23 cellular contexts compared by ENCODE assay signal in genomic region chr7:130950054-130950453, GRCh38.
DNase-seq lines count a peak whose midpoint lies in the region; ATAC-seq, FAIRE-seq and TF ChIP-seq lines count a peak whose summit lies in the region.
"Had no signal": no experiment of that assay in that cellular context is flagged by ENCODE, and none has a peak within 500 bp of the region (broad histone marks: within the 10 kb centered on the region; RNA-seq: fewer than 3 reads in every experiment).

No MANE protein-coding gene starts in this region.

- no peak overlapping the region for H3K9ac ChIP-seq in HepG2 (ENCODE audit: insufficient read depth, low read depth, low read length)
- no peak overlapping the region for H3K9ac ChIP-seq in OCI-LY3 (ENCODE audit: low read length)

- no peak for TF ChIP-seq EP300 in HepG2 (IDR thresholded peaks at IDR 0.05; ENCODE audit: low read depth in 2 of 2, low read length in 2 of 2)
- no peak for TF ChIP-seq EP300 in HepG2 (CRISPR knock-in tag; IDR thresholded peaks at IDR 0.05; ENCODE audit: borderline replicate concordance)

- ATAC-seq in HepG2 = no peak
- ATAC-seq in right lobe of liver = no peak
- no peak for ATAC-seq in psoas muscle
- no peak for ATAC-seq in GM21576 (IDR thresholded peaks at IDR 0.05; ENCODE audit: unreplicated experiment)
- ATAC-seq: PC-3 had no signal

- H3K4me2 ChIP-seq in HepG2 (ENCODE audit: low read depth, low read length) (no peak overlapping the region), OCI-LY3 (ENCODE audit: low read length) (peak overlapping the region; percentile 97)

- H3K27ac ChIP-seq in HepG2 (ENCODE audit: extremely low read length, insufficient read depth, low read length) = no peak overlapping the region
- no peak overlapping the region for H3K27ac ChIP-seq in right lobe of liver
- peak overlapping the region; percentile 74 for H3K27ac ChIP-seq in OCI-LY3 (ENCODE audit: low read length)
- peak overlapping the region; percentile 56 for H3K27ac ChIP-seq in psoas muscle
- no peak overlapping the region for H3K27ac ChIP-seq in ascending aorta
- H3K27ac ChIP-seq: SJCRH30 had no signal

- H3K4me3 ChIP-seq in HepG2 (replicated peaks in 1 of 3; ENCODE audit: insufficient read depth in 1 of 3, low read depth in 2 of 3, low read length in 3 of 3) (no peak overlapping the region), right lobe of liver (no peak overlapping the region), OCI-LY3 (ENCODE audit: low read length) (peak overlapping the region; percentile 7; the same call in 1 of the 2 replicates), psoas muscle (no peak overlapping the region), ascending aorta (no peak overlapping the region)
- H3K4me3 ChIP-seq: SJCRH30 had no signal

- WGBS in HepG2 (ENCODE audit: low lambda C conversion rate) = 100% methylated on average over 1 of the region's 1 CpG
- 60% methylated on average over 1 of the region's 1 CpG for WGBS in right lobe of liver (ENCODE audit: insufficient coverage, low coverage, low lambda C conversion rate, missing lambda C conversion rate)
- 64 to 88% (median 81%) methylated on average over 1 of the region's 1 CpG for WGBS in psoas muscle, 3 donors

- no peak for TF ChIP-seq RAD21 in HepG2 (CRISPR knock-in tag; IDR thresholded peaks at IDR 0.05)

- H3K9me3 ChIP-seq in HepG2 (ENCODE audit: low read length) (no peaks in the 10 kb centered on the region), right lobe of liver (no peaks in the 10 kb centered on the region), OCI-LY3 (ENCODE audit: insufficient read depth, low read length) (no peaks in the 10 kb centered on the region), psoas muscle (no peaks in the 10 kb centered on the region), ascending aorta (no peaks in the 10 kb centered on the region)
- H3K9me3 ChIP-seq: SJCRH30 had no signal

- peaks cover 34% of the 10 kb centered on the region for H3K4me1 ChIP-seq in HepG2 (ENCODE audit: insufficient read depth, low read length)
- H3K4me1 ChIP-seq in right lobe of liver = peaks cover 0 to 24% (median 5%) of the 10 kb centered on the region in 4 donors
- peaks cover 95% of the 10 kb centered on the region for H3K4me1 ChIP-seq in OCI-LY3 (ENCODE audit: low read length)
- H3K4me1 ChIP-seq in psoas muscle = peaks cover 48% of the 10 kb centered on the region
- H3K4me1 ChIP-seq in ascending aorta = peaks cover 0 to 6% of the 10 kb centered on the region in 2 donors
- H3K4me1 ChIP-seq: SJCRH30 had no signal

- no TSS peak for BruUV-seq in HepG2 (replicated peaks; lab: Mats Ljungman, UMichigan)

- no peak overlapping the region for H2AFZ ChIP-seq in HepG2 (ENCODE audit: low read length)
- H2AFZ ChIP-seq in OCI-LY3 (ENCODE audit: low read depth, low read length) = no peak overlapping the region

- intact Hi-C loops in HepG2 (cut with micrococcal nuclease; ENCODE audit: unreplicated experiment) = no loop called here
- intact Hi-C loops in right lobe of liver (cut with DNase I) = no loop called here
- intact Hi-C loops in psoas muscle (cut with DNase I) = loop anchor here in 1 of 2 donors (10.0 kb wide), 1 partner anchor 285 kb away; the partner anchor contains the start of gene COPG2
- intact Hi-C loops in ascending aorta (cut with DNase I) = no loop called here

- CTCF ChIA-PET in HepG2 (lab: Yijun Ruan, JAX; ENCODE audit: low intra/inter-chr PET ratio, low total read pairs) = no interaction called here

- TF ChIP-seq POLR2A in HepG2 (IDR thresholded peaks at IDR 0.05; ENCODE audit: insufficient read depth in 1 of 2, low read depth in 2 of 2, low read length in 2 of 2) (no peak), right lobe of liver (IDR thresholded peaks at IDR 0.05) (no peak)

- in situ Hi-C loops in HepG2 (cut with HindIII; ENCODE audit: extremely low pct_ligation_motif_present, low pct_unique_long_range_greater_than_20kb) = no loop called here

- H3K36me3 ChIP-seq in HepG2 (replicated peaks in 1 of 2; ENCODE audit: control insufficient read depth in 1 of 2, insufficient read depth in 2 of 2, low read length in 2 of 2) (peaks cover 7 to 16% of the 10 kb centered on the region in 2 experiments), right lobe of liver (no peaks in the 10 kb centered on the region), OCI-LY3 (replicated peaks; ENCODE audit: low read depth, low read length) (peaks cover 65% of the 10 kb centered on the region), psoas muscle (ENCODE audit: insufficient read depth in 1 of 2, low read depth in 1 of 2) (peaks cover 0 to 18% of the 10 kb centered on the region in 2 donors), ascending aorta (peaks cover 0 to 12% of the 10 kb centered on the region in 2 donors)
- H3K36me3 ChIP-seq: SJCRH30 had no signal

- TF ChIP-seq CTCF in HepG2 (CRISPR knock-in tag; IDR thresholded peaks at IDR 0.05) = no peak
- no peak for TF ChIP-seq CTCF in right lobe of liver (IDR thresholded peaks at IDR 0.05)
- no peak for TF ChIP-seq CTCF in OCI-LY3 (IDR thresholded peaks at IDR 0.05; ENCODE audit: low read depth, low read length)
- TF ChIP-seq CTCF in psoas muscle (IDR thresholded peaks at IDR 0.05) = no peak
- TF ChIP-seq CTCF in ascending aorta (IDR thresholded peaks at IDR 0.05) = no peak

- POLR2A ChIA-PET in HepG2 (lab: Yijun Ruan, JAX) = no interaction called here

- no peak for FAIRE-seq in HepG2 (lab: Jason Lieb, UNC)
- FAIRE-seq: GM12892, HTR-8/SVneo had no signal

- peaks cover 6% of the 10 kb centered on the region for H3K79me2 ChIP-seq in HepG2 (ENCODE audit: insufficient read depth, low read length)
- peaks cover 100% of the 10 kb centered on the region for H3K79me2 ChIP-seq in OCI-LY3 (ENCODE audit: low read length)

- H3K27me3 ChIP-seq in HepG2 (ENCODE audit: control insufficient read depth in 1 of 2, insufficient read depth in 2 of 2, low read length in 2 of 2) = no peaks in the 10 kb centered on the region
- no peaks in the 10 kb centered on the region for H3K27me3 ChIP-seq in right lobe of liver
- no peaks in the 10 kb centered on the region for H3K27me3 ChIP-seq in OCI-LY3 (ENCODE audit: low read depth, low read length)
- no peaks in the 10 kb centered on the region for H3K27me3 ChIP-seq in psoas muscle (ENCODE audit: insufficient read depth in 3 of 3, low read length in 2 of 3)
- no peaks in the 10 kb centered on the region for H3K27me3 ChIP-seq in ascending aorta
- H3K27me3 ChIP-seq: SJCRH30 had no signal

- DNase-seq in HepG2 (ENCODE audit: low spot score) (no peak), right lobe of liver (no peak), psoas muscle (no peak), NCI-H526 (lab: John Stamatoyannopoulos, UW) (no peak), ascending aorta (ENCODE audit: low spot score in 2 of 2) (no peak)
- no peak for DNase-seq in effector CD4-positive, alpha-beta T cell
- DNase-seq: 8988T, COR-L47, DMS79 treated with DMSO at 0.1 percent for 48 hours, GOT3, MV-4-11, NCI-H1105 treated with DMSO at 0.1 percent for 48 hours, NCI-H1694, NCI-H2081, NCI-H446, NCI-H526 treated with DMSO at 0.1 percent for 48 hours, PC-3, SJCRH30, T-cell had no signal

- H4K20me1 ChIP-seq in HepG2 (ENCODE audit: insufficient read depth, low read length) (no peaks in the 10 kb centered on the region; the same call in 1 of the 2 replicates), OCI-LY3 (ENCODE audit: insufficient read depth, low read length) (peaks cover 97% of the 10 kb centered on the region)

TF ChIP-seq in HepG2, 621 proteins besides CTCF, POLR2A, EP300 and RAD21 (continues in another document):
- no peak for TF ChIP-seq BHLHE40 (IDR thresholded peaks at IDR 0.05; ENCODE audit: low read length)
- no peak for TF ChIP-seq ZNF230 (CRISPR knock-in tag; IDR thresholded peaks at IDR 0.05)
- TF ChIP-seq RCOR2 (CRISPR knock-in tag; IDR thresholded peaks at IDR 0.05) = no peak
- no peak for TF ChIP-seq ZNF567 (CRISPR knock-in tag; IDR thresholded peaks at IDR 0.05; ENCODE audit: borderline replicate concordance)
- no peak for TF ChIP-seq BRF2 (CRISPR knock-in tag; IDR thresholded peaks at IDR 0.05)

Comparison
In these comparisons a context has a peak if more than half of its experiments do, and no peak if none do; other contexts are left out.
1. H3K27ac ChIP-seq: peak in OCI-LY3 (single experiment) and psoas muscle (single experiment); none in HepG2 (single experiment), right lobe of liver (0 of 3) and ascending aorta (0 of 2).